ENCODE assay signal across 22 cellular contexts in genomic region chr1:90200637-90201235, GRCh38.
"Had no signal": no experiment of that assay in that cellular context is flagged by ENCODE, and none has a peak within 500 bp of the region (broad histone marks: within the 10 kb centered on the region; RNA-seq: fewer than 3 reads in every experiment).

No MANE protein-coding gene starts in this region.

- H3K27ac ChIP-seq: adrenal gland, KMS-11, Peyer's patch, RWPE1, SJCRH30, VCaP had no signal

- H3K36me3 ChIP-seq: adrenal gland, Peyer's patch, SJCRH30 had no signal

- H3K4me1 ChIP-seq: adrenal gland, Peyer's patch, SJCRH30 had no signal

- ATAC-seq: activated CD4-positive, alpha-beta T cell treated with anti-CD3 and anti-CD28 coated beads for 36 hours; activated CD8-positive, alpha-beta T cell treated with anti-CD3 and anti-CD28 coated beads, Interleukin-2, amount 10 ng/mL, durations not matched to agents 7 days and 5 days had no signal

- H3K9me3 ChIP-seq: adrenal gland, Peyer's patch, SJCRH30, SK-N-SH had no signal

- H3K4me2 ChIP-seq: KMS-11 had no signal

- H3K4me3 ChIP-seq: adrenal gland, SJCRH30 had no signal

- DNase-seq: activated CD4-positive, alpha-beta T cell treated with anti-CD3 and anti-CD28 coated beads, Interleukin-2, amount 50 U/mL, for 4 hours; activated CD8-positive, alpha-beta memory T cell treated with anti-CD3 and anti-CD28 coated beads, Interleukin-2, amount 50 U/mL, for 48 hours; activated CD8-positive, alpha-beta T cell treated with anti-CD3 and anti-CD28 coated beads, Interleukin-2, amount 10 ng/mL, durations not matched to agents 7 days and 5 days; activated naive CD4-positive, alpha-beta T cell treated with anti-CD3 and anti-CD28 coated beads, Interleukin-2, amount 50 U/mL, for 16 hours; activated naive CD8-positive, alpha-beta T cell treated with anti-CD3 and anti-CD28 coated beads, Interleukin-2, amount 10 ng/mL, durations not matched to agents 7 days and 5 days; activated T-cell treated with anti-CD3 and anti-CD28 coated beads, Interleukin-2, amount 50 U/mL, for 1 hour; adrenal gland; anterior cingulate cortex; NCI-H1092; NCI-H1930; NCI-H2171 treated with DMSO at 0.1 percent for 48 hours; NCI-H526; NCI-H82; Right ventricle myocardium superior; SJCRH30; SK-N-SH; T-helper 1 cell had no signal

- H3K9ac ChIP-seq: KMS-11, SK-N-SH had no signal

- H3K27me3 ChIP-seq: Peyer's patch, SJCRH30 had no signal
